8 cellular contexts compared by ENCODE assay signal in the genomic region with DNA sequence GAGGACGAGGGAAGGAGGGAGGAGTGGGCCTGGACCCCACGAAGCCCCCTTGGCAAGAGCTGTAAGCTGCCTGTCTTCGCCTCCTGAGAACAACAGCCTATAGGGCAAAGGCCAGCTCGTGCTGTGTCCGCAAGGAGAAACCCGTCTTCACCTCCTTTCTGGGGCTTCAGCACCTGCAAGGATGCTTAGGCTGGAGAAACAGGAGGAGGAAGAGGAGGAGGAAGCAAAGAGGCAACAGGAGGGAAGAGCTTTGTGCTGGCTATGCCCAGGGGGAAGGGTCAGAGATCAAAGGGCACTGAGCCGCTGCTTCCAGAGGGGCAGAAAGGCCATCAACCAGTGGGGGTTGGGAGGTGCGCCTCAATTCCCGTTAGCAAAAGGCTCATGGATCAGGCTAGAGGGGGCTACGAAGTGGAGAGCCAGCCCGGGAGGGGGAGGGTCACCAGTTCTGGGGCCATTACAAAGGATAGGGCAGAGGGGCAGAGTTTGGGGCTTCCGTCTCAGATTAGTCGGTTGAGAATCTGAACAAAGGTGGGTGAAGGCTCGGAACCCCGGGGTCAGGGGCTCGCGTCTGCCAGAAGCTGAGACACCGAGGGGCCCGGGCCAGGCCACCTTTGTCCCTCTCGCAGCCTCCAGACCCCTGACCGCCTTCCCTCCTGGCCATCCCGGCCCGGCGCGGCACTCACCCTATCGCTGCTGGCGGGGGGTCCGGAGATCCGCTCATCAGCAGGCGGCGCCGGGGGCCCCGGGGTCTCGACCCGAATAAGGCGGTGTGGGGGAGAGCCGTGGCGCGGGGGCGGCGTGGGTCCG. TPM values are rescaled to one million over a fixed set of nuclear protein-coding genes. Genes with fewer than 3 reads are reported as not detected.
DNase-seq lines count a peak whose midpoint lies in the region; ATAC-seq, FAIRE-seq and TF ChIP-seq lines count a peak whose summit lies in the region.

No MANE protein-coding gene starts in this region.

- H3K27me3 ChIP-seq in breast epithelium: no peaks in the 10 kb centered on the region
- H3K27me3 ChIP-seq in vagina: no peaks in the 10 kb centered on the region

- 6 to 10% methylated on average over 23 to 28 of the region's 42 CpGs for WGBS in mesodermal cell (ENCODE audit: insufficient coverage in 2 of 2), 2 experiments

- TF ChIP-seq CTCF in breast epithelium (IDR thresholded peaks at IDR 0.05) (no peak), vagina (IDR thresholded peaks at IDR 0.05) (no peak)

- no peaks in the 10 kb centered on the region for H3K36me3 ChIP-seq in breast epithelium
- peaks cover 8% of the 10 kb centered on the region for H3K36me3 ChIP-seq in mesodermal cell (ENCODE audit: control insufficient read depth, insufficient read depth, low read length)
- no peaks in the 10 kb centered on the region for H3K36me3 ChIP-seq in vagina

- H3K4me1 ChIP-seq in breast epithelium (peaks cover 0 to 5% of the 10 kb centered on the region in 2 donors), mesodermal cell (ENCODE audit: control insufficient read depth, insufficient read depth, low read length, poor library complexity, severe bottlenecking) (peaks cover 17% of the 10 kb centered on the region), vagina (peaks cover 55% of the 10 kb centered on the region)

- H3K4me3 ChIP-seq in breast epithelium: peak overlapping the region; percentile 63 to 79 (median 75)
- peak overlapping the region; percentile 63 for H3K4me3 ChIP-seq in mesodermal cell (ENCODE audit: extremely low read depth, insufficient read depth, low read length, poor library complexity, severe bottlenecking)
- H3K4me3 ChIP-seq in vagina: peak overlapping the region; percentile 77 to 95

- intact Hi-C loops in Right ventricle myocardium superior (cut with DNase I) (no loop called here), cardiac septum (cut with DNase I) (no loop called here), breast epithelium (cut with DNase I; ENCODE audit: low total_unique reads) (no loop called here), vagina (cut with DNase I) (no loop called here)

- DNase-seq in Right ventricle myocardium superior: no peak
- no peak for DNase-seq in cardiac septum (ENCODE audit: low spot score)
- DNase-seq in breast epithelium (ENCODE audit: low spot score in 2 of 2): no peak
- no peak for DNase-seq in vagina (ENCODE audit: extremely low spot score in 2 of 2)
- DNase-seq in NCI-H1694 (lab: John Stamatoyannopoulos, UW): no peak
- no peak for DNase-seq in urothelium cell line (ENCODE audit: low spot score)
- no peak for DNase-seq in globus pallidus (ENCODE audit: low spot score)

- no peak for FAIRE-seq in urothelium cell line (lab: Jason Lieb, UNC)

- TF ChIP-seq POLR2A in breast epithelium (IDR thresholded peaks at IDR 0.05): no peak
- no peak for TF ChIP-seq POLR2A in vagina (IDR thresholded peaks at IDR 0.05)

- peak; percentile 8 for ATAC-seq in Right ventricle myocardium superior (ENCODE audit: poor library complexity)

- H3K9me3 ChIP-seq in breast epithelium (no peaks in the 10 kb centered on the region), mesodermal cell (ENCODE audit: control insufficient read depth, low read length) (no peaks in the 10 kb centered on the region), vagina (no peaks in the 10 kb centered on the region)

- H3K27ac ChIP-seq in breast epithelium (peak overlapping the region; percentile 85 to 94), mesodermal cell (ENCODE audit: low read depth, low read length, severe bottlenecking) (peak overlapping the region; percentile 24), vagina (peak overlapping the region; percentile 96)

RNA-seq across cellular contexts. Expression of gene SHF, which starts 0.8 kb away (rescaled TPM):
- 3.3 TPM for total RNA-seq in Right ventricle myocardium superior
- 4.2 TPM for total RNA-seq in cardiac septum
- total RNA-seq in breast epithelium: 1 to 10 TPM; 5.0 to 9.7 (median 9.5) TPM
- polyA plus RNA-seq in mesodermal cell (2013, experiment 1 of 2): 32.1 TPM
- 24.2 TPM for polyA plus RNA-seq in mesodermal cell (2013, experiment 2 of 2)
- 15.0 TPM for total RNA-seq in vagina

RNA-seq across cellular contexts. Expression of gene DUOX1, which starts 57.2 kb away (rescaled TPM):
- total RNA-seq in Right ventricle myocardium superior: 1.2 TPM
- 0.59 TPM for total RNA-seq in cardiac septum
- total RNA-seq in breast epithelium: 1 to 10 TPM in 2 of 3 donors, under 1 TPM in 1; 0.80 to 7.2 (median 1.6) TPM
- polyA plus RNA-seq in mesodermal cell (2013, experiment 1 of 2): 0.55 TPM
- polyA plus RNA-seq in mesodermal cell (2013, experiment 2 of 2): 0.81 TPM
- total RNA-seq in vagina: 98.7 TPM

RNA-seq across cellular contexts. Expression of gene DUOXA1, which starts 57.3 kb away (rescaled TPM):
- 0.56 TPM for total RNA-seq in Right ventricle myocardium superior
- 0.73 TPM for total RNA-seq in cardiac septum
- 1 to 10 TPM in 2 of 3 donors, under 1 TPM in 1; 0.80 to 3.3 (median 1.0) TPM for total RNA-seq in breast epithelium
- 0.85 TPM for polyA plus RNA-seq in mesodermal cell (2013, experiment 1 of 2)
- polyA plus RNA-seq in mesodermal cell (2013, experiment 2 of 2): 0.46 TPM
- total RNA-seq in vagina: 66.5 TPM

Comparison
In these comparisons a context has a peak if more than half of its experiments do, and no peak if none do; other contexts are left out.
1. H3K27ac ChIP-seq: peak in every context shown above with its lines; median percentile 96 in vagina; 90 in breast epithelium; 24 in mesodermal cell.
2. RNA of gene DUOX1, which starts 57.2 kb away (total RNA-seq): 98.7 TPM in vagina (single experiment); 0.80 to 7.2 TPM in breast epithelium, 1.2 TPM in Right ventricle myocardium superior (single experiment) and 0.59 TPM in cardiac septum (single experiment); every median in the first group is over 10 times any median in the second.
3. RNA of gene DUOXA1, which starts 57.3 kb away (total RNA-seq): 66.5 TPM in vagina (single experiment); 0.80 to 3.3 TPM in breast epithelium, 0.73 TPM in cardiac septum (single experiment) and 0.56 TPM in Right ventricle myocardium superior (single experiment); every median in the first group is over 10 times any median in the second.
4. Peak in every context shown above with its lines, with median percentiles within 50 percentile points of each other: H3K4me3 ChIP-seq.